Comparison of ENCODE assay signal across 24 cellular contexts in genomic region chr5:42338136-42338535, GRCh38.
"Had no signal": no experiment of that assay in that cellular context is flagged by ENCODE, and none has a peak within 500 bp of the region (broad histone marks: within the 10 kb centered on the region; RNA-seq: fewer than 3 reads in every experiment).

No MANE protein-coding gene starts in this region.

- H3K4me3 ChIP-seq: MG63, PC-9, Peyer's patch, SJSA1, SK-N-MC had no signal

- H3K27ac ChIP-seq: PC-9, Peyer's patch, SJSA1, SK-N-MC had no signal

- H2AFZ ChIP-seq: PC-9 had no signal

- H3K4me1 ChIP-seq: Peyer's patch, SJSA1 had no signal

- H3K9me3 ChIP-seq: MG63, Peyer's patch, SJSA1 had no signal

- H3K27me3 ChIP-seq: MG63, Peyer's patch, SJSA1 had no signal

- H3K4me2 ChIP-seq: PC-9 had no signal

- DNase-seq: KBM-7; MG63; NCI-H1092; NCI-H1105 treated with DMSO at 0.1 percent for 48 hours; NCI-H1417 treated with DMSO at 0.1 percent for 48 hours; NCI-H146; NCI-H1694 treated with DMSO at 0.1 percent for 48 hours; NCI-H2081; NCI-H2107; NCI-H226; NCI-H446; NCI-H510A; NCI-H524 treated with DMSO at 0.1 percent for 48 hours; NCI-H69; NCI-H774; NK-92 treated with Interleukin-12 subunit alpha and Interleukin-12 subunit beta, amount 100 ng/mL, for 24 hours; OCI-M1; PC-9; Peyer's patch; Right ventricle myocardium superior; RPMI8226; SIG-M5 had no signal

- H3K36me3 ChIP-seq: MG63, Peyer's patch, SJSA1 had no signal
